ENCODE assay signal across 1 cellular context in genomic region chr5:65394078-65394477, GRCh38.
A peak's percentile ranks its signal among the peaks of the same experiment; 100 is the strongest.
TF ChIP-seq lines count a peak whose summit lies in the region.

No MANE protein-coding gene starts in this region.

TF ChIP-seq in liver, 16 proteins besides CTCF, POLR2A, EP300 and RAD21 (continued from another document):
- TF ChIP-seq MAX (IDR thresholded peaks at IDR 0.05), result peak; percentile 55
- TF ChIP-seq SP1 (IDR thresholded peaks at IDR 0.05), result peak; percentile 75
- TF ChIP-seq FOXA1 (IDR thresholded peaks at IDR 0.05), result peak; percentile 42
- peak; percentile 60 for TF ChIP-seq YY1 (IDR thresholded peaks at IDR 0.05)
- peak; percentile 72 to 85 for TF ChIP-seq JUND (IDR thresholded peaks at IDR 0.05)
- peak; percentile 97 to 98 for TF ChIP-seq HNF4A (conservative IDR thresholded peaks at IDR 0.05)
- peak; percentile 65 for TF ChIP-seq ZBTB33 (IDR thresholded peaks at IDR 0.05)
- TF ChIP-seq HNF4G (IDR thresholded peaks at IDR 0.05), result peak; percentile 87
- peak; percentile 11 for TF ChIP-seq FOXA2 (IDR thresholded peaks at IDR 0.05)
- peak; percentile 80 for TF ChIP-seq NR2F2 (IDR thresholded peaks at IDR 0.05)
